1 cellular context compared by ENCODE assay signal in genomic region chrX:17285983-17286382, GRCh38.
TF ChIP-seq lines count a peak whose summit lies in the region.

No MANE protein-coding gene starts in this region.

TF ChIP-seq in H1, 55 proteins besides CTCF, POLR2A, EP300 and RAD21:
- TF ChIP-seq CBX8 (IDR thresholded peaks at IDR 0.05; ENCODE audit: borderline replicate concordance, low read depth, low read length) (no peak), MAFK (IDR thresholded peaks at IDR 0.05; ENCODE audit: low read depth, low read length) (peak; percentile 41; the same call in 1 of the 2 replicates), NANOG (IDR thresholded peaks at IDR 0.05; ENCODE audit: insufficient read depth, low read depth, low read length, poor library complexity, severe bottlenecking) (no peak), SP1 (IDR thresholded peaks at IDR 0.05; ENCODE audit: low read depth, low read length) (no peak)
